23 cellular contexts compared by ENCODE assay signal in the genomic region with DNA sequence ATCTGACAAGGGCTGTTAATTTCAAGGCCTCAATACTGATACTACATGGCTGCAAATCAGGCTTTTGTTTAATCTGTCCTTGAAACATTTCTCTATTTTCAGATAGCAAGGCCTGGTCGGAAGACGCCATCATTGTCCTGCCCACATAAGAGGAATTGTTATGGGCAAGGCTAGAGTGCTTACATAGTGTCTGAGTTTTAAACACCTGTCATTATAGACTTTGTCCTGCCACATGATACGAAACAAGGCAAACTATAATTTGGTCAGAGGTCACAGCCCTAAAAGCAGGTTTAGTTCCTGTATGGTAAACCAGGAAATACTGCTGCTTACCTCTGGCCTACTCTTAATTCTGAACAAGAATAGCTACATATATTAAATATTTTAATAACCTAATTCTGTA.
DNase-seq lines count a peak whose midpoint lies in the region; ATAC-seq, FAIRE-seq and TF ChIP-seq lines count a peak whose summit lies in the region.
"Had no signal": no experiment of that assay in that cellular context is flagged by ENCODE, and none has a peak within 500 bp of the region (broad histone marks: within the 10 kb centered on the region; RNA-seq: fewer than 3 reads in every experiment).

No MANE protein-coding gene starts in this region.

- H3K4me3 ChIP-seq in neural cell (ENCODE audit: low read length) = no peak overlapping the region
- H3K4me3 ChIP-seq: ascending aorta, BLaER1 had no signal

- H2AFZ ChIP-seq in neural cell (ENCODE audit: low read depth, low read length) = no peak overlapping the region

- H3K27me3 ChIP-seq in neural cell (ENCODE audit: insufficient read depth, low read depth, low read length) = no peaks in the 10 kb centered on the region
- H3K27me3 ChIP-seq: ascending aorta, BLaER1, foreskin keratinocyte had no signal

- no peaks in the 10 kb centered on the region for H3K36me3 ChIP-seq in neural cell (ENCODE audit: insufficient read depth, low read length)
- H3K36me3 ChIP-seq: ascending aorta had no signal

- peak; percentile 90 for DNase-seq in DMS53 (lab: John Stamatoyannopoulos, UW)
- peak; percentile 88 for DNase-seq in NCI-H69 (lab: John Stamatoyannopoulos, UW)
- no peak for DNase-seq in dermis blood vessel endothelial cell
- DNase-seq in NCI-H526 treated with DMSO at 0.1 percent for 48 hours (lab: John Stamatoyannopoulos, UW) = no peak
- DNase-seq: ACHN; activated CD4-positive, alpha-beta T cell treated with anti-CD3 and anti-CD28 coated beads, Interleukin-2, amount 10 ng/mL, durations not matched to agents 7 days and 5 days; central memory CD4-positive, alpha-beta T cell; foreskin keratinocyte; H7; KG1; occipital lobe; stimulated activated CD4-positive, alpha-beta T cell treated with anti-CD3 and anti-CD28 coated beads, Interleukin-12 subunit alpha, Interleukin-12 subunit beta, amount 100 ng/mL, for 4 hours; stimulated activated CD4-positive, alpha-beta T cell treated with anti-CD3 and anti-CD28 coated beads, Interleukin-4, amount 100 ng/mL, for 4 hours; stimulated activated naive CD8-positive, alpha-beta T cell treated with anti-CD3 and anti-CD28 coated beads, Interleukin-15, amount 100 ng/mL, for 72 hours; T-helper 17 cell had no signal

- H4K20me1 ChIP-seq in neural cell (ENCODE audit: insufficient read depth) = no peaks in the 10 kb centered on the region

- H3K27ac ChIP-seq in neural cell (ENCODE audit: low read length) = peak overlapping the region; percentile 63
- H3K27ac ChIP-seq: ascending aorta, BLaER1, epithelial cell of prostate, foreskin keratinocyte, VCaP had no signal

- TF ChIP-seq EP300 in neural cell (conservative IDR thresholded peaks at IDR 0.05; ENCODE audit: poor library complexity, severe bottlenecking) = no peak

- no peaks in the 10 kb centered on the region for H3K9me2 ChIP-seq in neural cell (ENCODE audit: insufficient read depth, low read length)

- H3F3A ChIP-seq in neural cell (ENCODE audit: insufficient read depth, low read length, poor library complexity, severe bottlenecking) = no peaks in the 10 kb centered on the region

- peaks cover 6% of the 10 kb centered on the region for H3K79me2 ChIP-seq in neural cell (replicated peaks; ENCODE audit: insufficient read depth, low read length)

- FAIRE-seq in islet of Langerhans (lab: Jason Lieb, UNC) = peak; percentile 47

- no peak for TF ChIP-seq RAD21 in neural cell (conservative IDR thresholded peaks at IDR 0.05)

- no peak for TF ChIP-seq CTCF in neural cell (IDR thresholded peaks at IDR 0.05; ENCODE audit: poor library complexity, severe bottlenecking)

- ATAC-seq in HG02763 (IDR thresholded peaks at IDR 0.05; ENCODE audit: unreplicated experiment) = no peak
- no peak for ATAC-seq in HG03280 (IDR thresholded peaks at IDR 0.05; ENCODE audit: unreplicated experiment)
- ATAC-seq: foreskin keratinocyte; stimulated activated naive CD8-positive, alpha-beta T cell treated with anti-CD3 and anti-CD28 coated beads, Interleukin-15, amount 100 ng/mL, for 72 hours; T-helper 17 cell had no signal

- H3K9ac ChIP-seq in neural cell (ENCODE audit: low read length) = no peak overlapping the region
- H3K9ac ChIP-seq: BLaER1 had no signal

- H3K9me3 ChIP-seq in neural cell (ENCODE audit: low read length) = no peaks in the 10 kb centered on the region
- H3K9me3 ChIP-seq: ascending aorta, BLaER1 had no signal

- peak overlapping the region; percentile 26 for H3K4me2 ChIP-seq in neural cell (ENCODE audit: low read length)
- H3K4me2 ChIP-seq: BLaER1 had no signal

TF ChIP-seq in neural cell, 6 proteins besides CTCF, POLR2A, EP300 and RAD21:
- TF ChIP-seq POLR2AphosphoS5 (IDR thresholded peaks at IDR 0.05) (no peak), EZH2 (IDR thresholded peaks at IDR 0.05; ENCODE audit: borderline replicate concordance, insufficient read depth, low read length, poor library complexity, severe bottlenecking) (no peak), MXI1 (conservative IDR thresholded peaks at IDR 0.05; ENCODE audit: poor library complexity, severe bottlenecking) (no peak), TAF1 (IDR thresholded peaks at IDR 0.05; ENCODE audit: low read depth) (no peak), SMC3 (conservative IDR thresholded peaks at IDR 0.05; ENCODE audit: poor library complexity) (no peak)
- TF ChIP-seq, protein P1, sequence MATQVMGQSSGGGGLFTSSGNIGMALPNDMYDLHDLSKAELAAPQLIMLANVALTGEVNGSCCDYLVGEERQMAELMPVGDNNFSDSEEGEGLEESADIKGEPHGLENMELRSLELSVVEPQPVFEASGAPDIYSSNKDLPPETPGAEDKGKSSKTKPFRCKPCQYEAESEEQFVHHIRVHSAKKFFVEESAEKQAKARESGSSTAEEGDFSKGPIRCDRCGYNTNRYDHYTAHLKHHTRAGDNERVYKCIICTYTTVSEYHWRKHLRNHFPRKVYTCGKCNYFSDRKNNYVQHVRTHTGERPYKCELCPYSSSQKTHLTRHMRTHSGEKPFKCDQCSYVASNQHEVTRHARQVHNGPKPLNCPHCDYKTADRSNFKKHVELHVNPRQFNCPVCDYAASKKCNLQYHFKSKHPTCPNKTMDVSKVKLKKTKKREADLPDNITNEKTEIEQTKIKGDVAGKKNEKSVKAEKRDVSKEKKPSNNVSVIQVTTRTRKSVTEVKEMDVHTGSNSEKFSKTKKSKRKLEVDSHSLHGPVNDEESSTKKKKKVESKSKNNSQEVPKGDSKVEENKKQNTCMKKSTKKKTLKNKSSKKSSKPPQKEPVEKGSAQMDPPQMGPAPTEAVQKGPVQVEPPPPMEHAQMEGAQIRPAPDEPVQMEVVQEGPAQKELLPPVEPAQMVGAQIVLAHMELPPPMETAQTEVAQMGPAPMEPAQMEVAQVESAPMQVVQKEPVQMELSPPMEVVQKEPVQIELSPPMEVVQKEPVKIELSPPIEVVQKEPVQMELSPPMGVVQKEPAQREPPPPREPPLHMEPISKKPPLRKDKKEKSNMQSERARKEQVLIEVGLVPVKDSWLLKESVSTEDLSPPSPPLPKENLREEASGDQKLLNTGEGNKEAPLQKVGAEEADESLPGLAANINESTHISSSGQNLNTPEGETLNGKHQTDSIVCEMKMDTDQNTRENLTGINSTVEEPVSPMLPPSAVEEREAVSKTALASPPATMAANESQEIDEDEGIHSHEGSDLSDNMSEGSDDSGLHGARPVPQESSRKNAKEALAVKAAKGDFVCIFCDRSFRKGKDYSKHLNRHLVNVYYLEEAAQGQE (IDR thresholded peaks at IDR 0.05; ENCODE audit: borderline replicate concordance) = no peak
TF ChIP-seq in neural cell: peak in this region for 0.

Comparison
In these comparisons a context has a peak if more than half of its experiments do, and no peak if none do; other contexts are left out.
1. DNase-seq: peak in DMS53 (single experiment) and NCI-H69 (single experiment); none in dermis blood vessel endothelial cell (single experiment) and NCI-H526 treated with DMSO at 0.1 percent for 48 hours (single experiment).